1 cellular context compared by ENCODE assay signal in the genomic region with DNA sequence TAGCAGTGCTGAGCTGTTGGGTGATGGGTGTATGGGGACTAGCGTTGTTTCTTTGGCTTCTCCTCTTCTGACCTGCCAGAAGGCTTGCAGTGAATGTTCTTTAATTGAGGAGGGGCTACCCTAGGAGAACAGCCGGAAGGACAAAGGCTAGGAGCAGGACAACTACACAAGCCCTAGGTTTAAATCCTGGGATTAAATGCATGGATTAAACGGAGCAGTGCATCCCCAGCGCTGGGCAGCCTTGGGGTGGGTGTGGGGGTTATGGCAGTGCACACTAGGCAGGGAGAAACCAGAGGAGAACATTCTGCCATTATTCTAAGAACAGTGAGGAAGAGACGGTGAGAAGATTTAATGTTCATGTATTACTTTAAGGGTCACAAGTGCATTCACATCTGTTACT.
TF ChIP-seq lines count a peak whose summit lies in the region.

No MANE protein-coding gene starts in this region.

TF ChIP-seq in K562, 482 proteins besides CTCF, POLR2A, EP300 and RAD21 (continued from another document):
- TF ChIP-seq KAT7 (CRISPR knock-in tag; IDR thresholded peaks at IDR 0.05; ENCODE audit: borderline replicate concordance) = no peak
- no peak for TF ChIP-seq CBFA2T2 (conservative IDR thresholded peaks at IDR 0.05)
- no peak for TF ChIP-seq RBM17 (IDR thresholded peaks at IDR 0.05; ENCODE audit: borderline replicate concordance, low read depth, low read length)
- TF ChIP-seq, protein P1, sequence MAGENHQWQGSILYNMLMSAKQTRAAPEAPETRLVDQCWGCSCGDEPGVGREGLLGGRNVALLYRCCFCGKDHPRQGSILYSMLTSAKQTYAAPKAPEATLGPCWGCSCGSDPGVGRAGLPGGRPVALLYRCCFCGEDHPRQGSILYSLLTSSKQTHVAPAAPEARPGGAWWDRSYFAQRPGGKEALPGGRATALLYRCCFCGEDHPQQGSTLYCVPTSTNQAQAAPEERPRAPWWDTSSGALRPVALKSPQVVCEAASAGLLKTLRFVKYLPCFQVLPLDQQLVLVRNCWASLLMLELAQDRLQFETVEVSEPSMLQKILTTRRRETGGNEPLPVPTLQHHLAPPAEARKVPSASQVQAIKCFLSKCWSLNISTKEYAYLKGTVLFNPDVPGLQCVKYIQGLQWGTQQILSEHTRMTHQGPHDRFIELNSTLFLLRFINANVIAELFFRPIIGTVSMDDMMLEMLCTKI (IDR thresholded peaks at IDR 0.05; ENCODE audit: partially characterized antibody) = no peak
- TF ChIP-seq, protein P2, sequence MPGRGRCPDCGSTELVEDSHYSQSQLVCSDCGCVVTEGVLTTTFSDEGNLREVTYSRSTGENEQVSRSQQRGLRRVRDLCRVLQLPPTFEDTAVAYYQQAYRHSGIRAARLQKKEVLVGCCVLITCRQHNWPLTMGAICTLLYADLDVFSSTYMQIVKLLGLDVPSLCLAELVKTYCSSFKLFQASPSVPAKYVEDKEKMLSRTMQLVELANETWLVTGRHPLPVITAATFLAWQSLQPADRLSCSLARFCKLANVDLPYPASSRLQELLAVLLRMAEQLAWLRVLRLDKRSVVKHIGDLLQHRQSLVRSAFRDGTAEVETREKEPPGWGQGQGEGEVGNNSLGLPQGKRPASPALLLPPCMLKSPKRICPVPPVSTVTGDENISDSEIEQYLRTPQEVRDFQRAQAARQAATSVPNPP (IDR thresholded peaks at IDR 0.05; ENCODE audit: borderline replicate concordance, insufficient read depth, insufficient read length) = no peak
- TF ChIP-seq, protein P3, sequence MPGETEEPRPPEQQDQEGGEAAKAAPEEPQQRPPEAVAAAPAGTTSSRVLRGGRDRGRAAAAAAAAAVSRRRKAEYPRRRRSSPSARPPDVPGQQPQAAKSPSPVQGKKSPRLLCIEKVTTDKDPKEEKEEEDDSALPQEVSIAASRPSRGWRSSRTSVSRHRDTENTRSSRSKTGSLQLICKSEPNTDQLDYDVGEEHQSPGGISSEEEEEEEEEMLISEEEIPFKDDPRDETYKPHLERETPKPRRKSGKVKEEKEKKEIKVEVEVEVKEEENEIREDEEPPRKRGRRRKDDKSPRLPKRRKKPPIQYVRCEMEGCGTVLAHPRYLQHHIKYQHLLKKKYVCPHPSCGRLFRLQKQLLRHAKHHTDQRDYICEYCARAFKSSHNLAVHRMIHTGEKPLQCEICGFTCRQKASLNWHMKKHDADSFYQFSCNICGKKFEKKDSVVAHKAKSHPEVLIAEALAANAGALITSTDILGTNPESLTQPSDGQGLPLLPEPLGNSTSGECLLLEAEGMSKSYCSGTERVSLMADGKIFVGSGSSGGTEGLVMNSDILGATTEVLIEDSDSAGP (CRISPR knock-in tag; IDR thresholded peaks at IDR 0.05) = no peak
- no peak for TF ChIP-seq STAT5A (IDR thresholded peaks at IDR 0.05; ENCODE audit: borderline replicate concordance, low read length)
- TF ChIP-seq CREBBP (IDR thresholded peaks at IDR 0.05; ENCODE audit: low read depth, low read length) = no peak
